ENCODE assay signal across 8 cellular contexts in the genomic region with DNA sequence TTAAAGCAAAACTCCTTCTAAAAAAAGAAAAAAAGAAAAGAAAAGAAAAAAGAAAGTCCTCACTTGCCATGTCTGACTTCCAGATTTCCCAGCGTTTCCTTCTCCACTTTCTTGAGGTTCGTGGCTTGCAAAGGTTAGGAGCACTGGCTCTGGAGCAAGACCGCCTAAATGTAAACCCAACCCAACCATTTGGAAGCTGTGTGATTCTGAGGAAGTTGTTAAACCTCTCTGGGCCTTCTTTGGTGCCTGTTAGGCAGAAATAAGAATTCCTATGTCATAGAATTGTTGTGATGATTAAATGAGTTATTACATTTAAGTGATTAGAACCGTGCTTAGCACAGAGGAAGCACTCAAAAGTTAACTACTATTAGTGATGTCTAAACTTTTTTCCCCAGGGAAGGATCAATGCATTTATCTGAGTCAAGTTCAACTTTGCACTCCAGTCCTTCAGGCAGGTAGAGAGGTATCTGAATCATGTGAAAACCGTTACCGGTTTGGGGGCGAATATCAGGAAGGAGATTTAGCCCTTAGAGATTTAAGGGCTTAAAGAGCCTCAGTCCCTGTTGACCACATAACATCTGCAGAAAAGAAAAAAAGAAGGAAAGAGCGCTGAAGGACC.
DNase-seq lines count a peak whose midpoint lies in the region; ATAC-seq and TF ChIP-seq lines count a peak whose summit lies in the region.

No MANE protein-coding gene starts in this region.

- peak overlapping the region; percentile 16 for H3K4me3 ChIP-seq in GM12865 (ENCODE audit: low read depth, low read length)
- H3K4me3 ChIP-seq in coronary artery: peak overlapping the region; percentile 70
- no peak overlapping the region for H3K4me3 ChIP-seq in trophoblast cell (ENCODE audit: low read depth, low read length)

- DNase-seq in GM12865 (ENCODE audit: low read depth) (no peak), coronary artery (ENCODE audit: low spot score) (no peak), trophoblast cell (no peak), NCI-H2227 treated with DMSO at 0.1 percent for 48 hours (lab: John Stamatoyannopoulos, UW) (no peak), NCI-H2081 treated with DMSO at 0.1 percent for 48 hours (lab: John Stamatoyannopoulos, UW) (no peak), kidney tubule cell (ENCODE audit: low spot score) (no peak)
- no peak for DNase-seq in stimulated activated naive CD4-positive, alpha-beta T cell treated with Interleukin-2 at 50 U/mL for 16 hours (lab: John Stamatoyannopoulos, UW)

- H3K4me2 ChIP-seq in trophoblast cell (ENCODE audit: low read length): peak overlapping the region; percentile 51

- TF ChIP-seq CTCF in GM12865 (IDR thresholded peaks at IDR 0.05; ENCODE audit: insufficient read depth, low read depth, low read length, missing control alignments): no peak
- no peak for TF ChIP-seq CTCF in coronary artery (IDR thresholded peaks at IDR 0.05)

- no peak overlapping the region for H3K4ac ChIP-seq in trophoblast cell (ENCODE audit: low read depth, low read length)

- no peak overlapping the region for H3K14ac ChIP-seq in trophoblast cell (ENCODE audit: low read length)

- no peak overlapping the region for H3K23ac ChIP-seq in trophoblast cell (ENCODE audit: low read length)

- no peak overlapping the region for H4K8ac ChIP-seq in trophoblast cell (ENCODE audit: low read depth, low read length)

- H3K27ac ChIP-seq in coronary artery (no peak overlapping the region), trophoblast cell (ENCODE audit: low read depth, low read length) (no peak overlapping the region)

- H3K9ac ChIP-seq in trophoblast cell (ENCODE audit: low read length): no peak overlapping the region

- no peaks in the 10 kb centered on the region for H3K9me3 ChIP-seq in trophoblast cell (ENCODE audit: insufficient read depth, low read depth, low read length)

- H2AK5ac ChIP-seq in trophoblast cell (ENCODE audit: low read length): no peak overlapping the region

- no peak overlapping the region for H2AFZ ChIP-seq in trophoblast cell (ENCODE audit: insufficient read depth, low read length, poor library complexity)

- H2BK120ac ChIP-seq in trophoblast cell (ENCODE audit: insufficient read depth, low read length, poor library complexity): no peak overlapping the region

- H2BK5ac ChIP-seq in trophoblast cell (ENCODE audit: low read depth, low read length, poor library complexity): no peak overlapping the region

- no CpG with 5 or more reads among the region's 8 CpGs for WGBS in trophoblast cell (ENCODE audit: extremely low coverage, insufficient coverage, insufficient read length)

- no peak overlapping the region for H2BK12ac ChIP-seq in trophoblast cell (ENCODE audit: low read length)

- H3K79me1 ChIP-seq in trophoblast cell (ENCODE audit: low read length): no peaks in the 10 kb centered on the region

- no peak overlapping the region for H3K18ac ChIP-seq in trophoblast cell (ENCODE audit: low read length)

- H3K79me2 ChIP-seq in trophoblast cell (ENCODE audit: control insufficient read depth, insufficient read depth, low read length, poor library complexity): no peaks in the 10 kb centered on the region

- peak; percentile 10 for ATAC-seq in HG02678 (IDR thresholded peaks at IDR 0.05; ENCODE audit: unreplicated experiment)

- no peaks in the 10 kb centered on the region for H3K27me3 ChIP-seq in trophoblast cell (ENCODE audit: insufficient read depth, low read length)

- H4K91ac ChIP-seq in trophoblast cell (ENCODE audit: low read depth, low read length): no peak overlapping the region

- H3K36me3 ChIP-seq in trophoblast cell (ENCODE audit: control insufficient read depth in 1 of 2, insufficient read depth in 2 of 2, low read length in 2 of 2): no peaks in the 10 kb centered on the region

- H4K12ac ChIP-seq in trophoblast cell (ENCODE audit: low read depth, low read length): no peak overlapping the region

- peaks cover 8 to 11% of the 10 kb centered on the region in 2 experiments for H3K4me1 ChIP-seq in trophoblast cell (ENCODE audit: control insufficient read depth in 1 of 2, insufficient read depth in 2 of 2, low read length in 2 of 2)
